In the genomic region with DNA sequence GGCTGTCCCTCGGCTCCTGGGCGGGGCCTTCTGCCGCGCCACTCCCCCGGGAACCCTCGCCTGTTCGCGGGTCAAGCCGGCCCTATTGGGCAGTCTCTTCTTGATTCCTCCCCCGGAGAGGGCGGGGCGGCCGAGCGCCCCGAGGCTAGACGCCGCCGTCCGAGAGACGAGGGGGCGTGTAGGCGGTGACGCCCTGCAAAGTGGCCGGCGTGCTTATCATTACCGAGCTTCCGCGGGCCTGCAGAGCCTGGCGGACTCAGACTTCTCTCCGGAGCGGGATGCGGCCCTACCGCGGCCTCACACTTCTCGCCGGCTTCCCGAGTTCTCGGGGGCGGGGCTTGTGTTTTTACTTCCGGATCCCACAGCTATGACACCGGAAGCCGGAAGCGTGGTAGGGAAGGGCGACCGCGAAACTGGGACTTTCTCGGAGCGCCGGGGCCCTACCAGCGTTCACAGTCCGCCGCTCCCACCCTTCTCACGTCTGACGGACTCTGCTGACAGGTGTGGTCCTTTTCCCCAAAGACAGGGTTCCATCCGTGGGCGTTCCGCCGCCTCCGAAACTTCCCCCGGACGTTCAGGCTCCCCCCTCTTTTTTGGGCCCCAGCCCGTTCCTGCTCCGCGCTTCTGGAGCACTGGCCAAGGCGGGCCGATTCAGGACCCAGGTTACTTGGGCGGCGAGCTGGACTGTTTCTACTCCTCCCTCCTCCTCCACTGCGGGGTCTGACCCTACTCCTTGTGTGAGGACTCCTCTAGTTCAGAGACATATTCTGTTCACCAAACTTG, we compare ENCODE assay signal across 8 cellular contexts. TPM values are rescaled to one million over a fixed set of nuclear protein-coding genes. Genes with fewer than 3 reads are reported as not detected.
DNase-seq lines count a peak whose midpoint lies in the region; ATAC-seq and TF ChIP-seq lines count a peak whose summit lies in the region.

A gene with protein sequence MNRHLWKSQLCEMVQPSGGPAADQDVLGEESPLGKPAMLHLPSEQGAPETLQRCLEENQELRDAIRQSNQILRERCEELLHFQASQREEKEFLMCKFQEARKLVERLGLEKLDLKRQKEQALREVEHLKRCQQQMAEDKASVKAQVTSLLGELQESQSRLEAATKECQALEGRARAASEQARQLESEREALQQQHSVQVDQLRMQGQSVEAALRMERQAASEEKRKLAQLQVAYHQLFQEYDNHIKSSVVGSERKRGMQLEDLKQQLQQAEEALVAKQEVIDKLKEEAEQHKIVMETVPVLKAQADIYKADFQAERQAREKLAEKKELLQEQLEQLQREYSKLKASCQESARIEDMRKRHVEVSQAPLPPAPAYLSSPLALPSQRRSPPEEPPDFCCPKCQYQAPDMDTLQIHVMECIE (plus strand): TSS at position 376 of the 783 bp plus-strand sequence. CDS start 4,383 bp downstream, outside the sequence.

- in situ Hi-C loops in GM13977 (cut with MboI; ENCODE audit: low pct_unique_long_range_greater_than_20kb, low sequenced_read_pairs, unreplicated experiment): no loop called here

- H3K36me3 ChIP-seq in prostate gland (no peaks in the 10 kb centered on the region), urinary bladder (ENCODE audit: insufficient read depth) (no peaks in the 10 kb centered on the region)

- no peaks in the 10 kb centered on the region for H3K4me1 ChIP-seq in prostate gland (replicated peaks)
- H3K4me1 ChIP-seq in urinary bladder (ENCODE audit: insufficient read depth): no peaks in the 10 kb centered on the region

- DNase-seq in GM13977 (ENCODE audit: low spot score) (peak; percentile 95), NCI-H146 treated with DMSO at 0.1 percent for 48 hours (lab: John Stamatoyannopoulos, UW; ENCODE audit: unreplicated experiment) (peak; percentile 78), amniotic epithelial cell (ENCODE audit: low read depth) (peak; percentile 81), left cardiac atrium (peak; percentile 89), prostate gland (ENCODE audit: low spot score) (peak; percentile 82)

- 0% methylated on average over 25 of the region's 69 CpGs for WGBS in prostate gland
- WGBS in urinary bladder: under 1% methylated on average over 69 of the region's 69 CpGs

- TF ChIP-seq POLR2A in prostate gland (IDR thresholded peaks at IDR 0.05): no peak

- peak; percentile 72 for ATAC-seq in HG02870 (IDR thresholded peaks at IDR 0.05; ENCODE audit: unreplicated experiment)
- ATAC-seq in left cardiac atrium: peak; percentile 93 to 96

- H3K27ac ChIP-seq in prostate gland (peak within 1 kb of the TSS; percentile 81 to 82), urinary bladder (ENCODE audit: low read depth) (peak within 1 kb of the TSS; percentile 73)

- peak within 1 kb of the TSS; percentile 58 to 64 for H3K4me3 ChIP-seq in prostate gland
- peak within 1 kb of the TSS; percentile 51 for H3K4me3 ChIP-seq in urinary bladder (ENCODE audit: low read depth, low read length)

- no peaks in the 10 kb centered on the region for H3K27me3 ChIP-seq in prostate gland (replicated peaks; ENCODE audit: insufficient read depth)

- intact Hi-C loops in T-helper 1 cell treated with Interleukin-12 subunit alpha and Interleukin-12 subunit beta and Interleukin-4 antibody, amounts not matched to agents 30 ng/mL and 1 ng/mL, for 36 hours (cut with micrococcal nuclease): loop anchor here (1.0 kb wide), 7 partner anchors 31 to 823 kb away; a partner anchor contains a TSS
- intact Hi-C loops in left cardiac atrium (cut with DNase I): no loop called here
- intact Hi-C loops in prostate gland (cut with DNase I): no loop called here

- no peaks in the 10 kb centered on the region for H3K9me3 ChIP-seq in prostate gland

- TF ChIP-seq CTCF in GM13977 (IDR thresholded peaks at IDR 0.05; ENCODE audit: extremely low read depth, insufficient read depth, missing control alignments) (no peak), prostate gland (IDR thresholded peaks at IDR 0.05) (no peak)

RNA-seq across cellular contexts. Expression of the gene that starts here (rescaled TPM):
- total RNA-seq in T-helper 1 cell treated with Interleukin-12 subunit alpha and Interleukin-12 subunit beta and Interleukin-4 antibody, amounts not matched to agents 30 ng/mL and 1 ng/mL, for 36 hours: 47.7 and 47.9 TPM in 2 replicates
- total RNA-seq in left cardiac atrium: 10 to 100 TPM; 17.1 to 21.1 TPM
- total RNA-seq in prostate gland: 10 to 100 TPM; 16.4 to 31.7 TPM
- total RNA-seq in urinary bladder: 5.3 TPM
- polyA plus RNA-seq in urinary bladder: 38.5 TPM

Comparison
In these comparisons a context has a peak if more than half of its experiments do, and no peak if none do; other contexts are left out.
1. Peak in every context shown above with its lines: DNase-seq, ATAC-seq, H3K4me3 ChIP-seq and H3K27ac ChIP-seq.